In genomic region chr20:63461364-63461763, GRCh38 we compare ENCODE assay signal across 1 cellular context.
TF ChIP-seq lines count a peak whose summit lies in the region.

No MANE protein-coding gene starts in this region.

TF ChIP-seq in HepG2, 621 proteins besides CTCF, POLR2A, EP300 and RAD21 (continues in another document):
- TF ChIP-seq ONECUT2 (CRISPR knock-in tag; IDR thresholded peaks at IDR 0.05) = 0 out of 2 replicates have a peak, but pooled peaks have one; percentile 23
- no peak for TF ChIP-seq ZNF768 (CRISPR knock-in tag; IDR thresholded peaks at IDR 0.05)
- TF ChIP-seq EHMT2 (IDR thresholded peaks at IDR 0.05; ENCODE audit: borderline replicate concordance, low read depth, low read length) = peak; percentile 62; the same call in 1 of the 2 replicates
- TF ChIP-seq ZSCAN21 (CRISPR knock-in tag; IDR thresholded peaks at IDR 0.05; ENCODE audit: borderline replicate concordance) = 0 out of 2 replicates have a peak, but pooled peaks have one; percentile 33
- no peak for TF ChIP-seq ZBTB7B (CRISPR knock-in tag; IDR thresholded peaks at IDR 0.05)
- no peak for TF ChIP-seq CREBL2 (CRISPR knock-in tag; IDR thresholded peaks at IDR 0.05; ENCODE audit: borderline replicate concordance)
- TF ChIP-seq NR2F2 (IDR thresholded peaks at IDR 0.05; ENCODE audit: borderline replicate concordance, low read depth) = no peak
- TF ChIP-seq TBL1XR1 (IDR thresholded peaks at IDR 0.05; ENCODE audit: borderline replicate concordance, low read length, partially characterized antibody) = no peak
- peak; percentile 57; the same call in 1 of the 2 replicates for TF ChIP-seq ZBTB25 (CRISPR knock-in tag; IDR thresholded peaks at IDR 0.05)
- peak; percentile 50; the same call in 1 of the 2 replicates for TF ChIP-seq ZNF574 (CRISPR knock-in tag; IDR thresholded peaks at IDR 0.05)
- peak; percentile 57; the same call in 1 of the 2 replicates for TF ChIP-seq MAZ (IDR thresholded peaks at IDR 0.05; ENCODE audit: borderline replicate concordance, low read depth, low read length)
- no peak for TF ChIP-seq MAZ (CRISPR knock-in tag; IDR thresholded peaks at IDR 0.05; ENCODE audit: low read depth)
- no peak for TF ChIP-seq TFDP2 (CRISPR knock-in tag; IDR thresholded peaks at IDR 0.05)
- peak; percentile 41; the same call in 1 of the 2 replicates for TF ChIP-seq ZNF563 (CRISPR knock-in tag; IDR thresholded peaks at IDR 0.05)
- no peak for TF ChIP-seq SOX13 (IDR thresholded peaks at IDR 0.05)
- no peak for TF ChIP-seq SOX13 (CRISPR knock-in tag; conservative IDR thresholded peaks at IDR 0.05 in 1 of 2, IDR thresholded peaks at IDR 0.05 in 1 of 2)
- peak; percentile 76; the same call in 1 of the 2 replicates for TF ChIP-seq NFKB2 (CRISPR knock-in tag; IDR thresholded peaks at IDR 0.05; ENCODE audit: borderline replicate concordance)
- TF ChIP-seq E2F5 (CRISPR knock-in tag; conservative IDR thresholded peaks at IDR 0.05) = no peak
- peak; percentile 66; the same call in 1 of the 2 replicates for TF ChIP-seq ZBTB44 (CRISPR knock-in tag; IDR thresholded peaks at IDR 0.05)
- peak; percentile 44; the same call in 1 of the 2 replicates for TF ChIP-seq HOXA5 (CRISPR knock-in tag; IDR thresholded peaks at IDR 0.05)
- 0 out of 2 replicates have a peak, but pooled peaks have one; percentile 18 for TF ChIP-seq ZNF281 (CRISPR knock-in tag; IDR thresholded peaks at IDR 0.05; ENCODE audit: borderline replicate concordance)
- peak; percentile 88 for TF ChIP-seq PATZ1 (CRISPR knock-in tag; IDR thresholded peaks at IDR 0.05)
- TF ChIP-seq ZNF784 (CRISPR knock-in tag; IDR thresholded peaks at IDR 0.05; ENCODE audit: borderline replicate concordance) = no peak
- peak; percentile 94 for TF ChIP-seq MIER2 (CRISPR knock-in tag; IDR thresholded peaks at IDR 0.05)
- no peak for TF ChIP-seq RBM39 (IDR thresholded peaks at IDR 0.05; ENCODE audit: low read depth, low read length, poor library complexity, severe bottlenecking)
- TF ChIP-seq TFE3 (CRISPR knock-in tag; IDR thresholded peaks at IDR 0.05) = peak; percentile 52; the same call in 1 of the 2 replicates
- no peak for TF ChIP-seq HNRNPL (IDR thresholded peaks at IDR 0.05; ENCODE audit: low read depth, low read length)
- no peak for TF ChIP-seq IRX3 (CRISPR knock-in tag; IDR thresholded peaks at IDR 0.05; ENCODE audit: borderline replicate concordance, low read depth)
- TF ChIP-seq ZSCAN9 (CRISPR knock-in tag; IDR thresholded peaks at IDR 0.05; ENCODE audit: borderline replicate concordance) = peak; percentile 71; the same call in 1 of the 2 replicates
- peak; percentile 54 for TF ChIP-seq ZNF883 (CRISPR knock-in tag; IDR thresholded peaks at IDR 0.05; ENCODE audit: not compliant biosample characterization)
- 0 out of 2 replicates have a peak, but pooled peaks have one; percentile 30 for TF ChIP-seq MAF1 (CRISPR knock-in tag; IDR thresholded peaks at IDR 0.05; ENCODE audit: borderline replicate concordance)
- TF ChIP-seq ZZZ3 (CRISPR knock-in tag; IDR thresholded peaks at IDR 0.05; ENCODE audit: borderline replicate concordance) = no peak
- TF ChIP-seq PTBP1 (IDR thresholded peaks at IDR 0.05; ENCODE audit: low read depth, low read length, poor library complexity, severe bottlenecking) = no peak
- no peak for TF ChIP-seq THAP9 (CRISPR knock-in tag; IDR thresholded peaks at IDR 0.05; ENCODE audit: borderline replicate concordance)
- 0 out of 2 replicates have a peak, but pooled peaks have one; percentile 41 for TF ChIP-seq ZNF773 (CRISPR knock-in tag; IDR thresholded peaks at IDR 0.05; ENCODE audit: borderline replicate concordance)
- peak; percentile 73; the same call in 1 of the 2 replicates for TF ChIP-seq BORCS8-MEF2B (CRISPR knock-in tag; IDR thresholded peaks at IDR 0.05)
- no peak for TF ChIP-seq SCMH1 (CRISPR knock-in tag; IDR thresholded peaks at IDR 0.05; ENCODE audit: borderline replicate concordance)
- no peak for TF ChIP-seq HHEX (CRISPR knock-in tag; IDR thresholded peaks at IDR 0.05)
